8 cellular contexts compared by ENCODE assay signal in the genomic region with DNA sequence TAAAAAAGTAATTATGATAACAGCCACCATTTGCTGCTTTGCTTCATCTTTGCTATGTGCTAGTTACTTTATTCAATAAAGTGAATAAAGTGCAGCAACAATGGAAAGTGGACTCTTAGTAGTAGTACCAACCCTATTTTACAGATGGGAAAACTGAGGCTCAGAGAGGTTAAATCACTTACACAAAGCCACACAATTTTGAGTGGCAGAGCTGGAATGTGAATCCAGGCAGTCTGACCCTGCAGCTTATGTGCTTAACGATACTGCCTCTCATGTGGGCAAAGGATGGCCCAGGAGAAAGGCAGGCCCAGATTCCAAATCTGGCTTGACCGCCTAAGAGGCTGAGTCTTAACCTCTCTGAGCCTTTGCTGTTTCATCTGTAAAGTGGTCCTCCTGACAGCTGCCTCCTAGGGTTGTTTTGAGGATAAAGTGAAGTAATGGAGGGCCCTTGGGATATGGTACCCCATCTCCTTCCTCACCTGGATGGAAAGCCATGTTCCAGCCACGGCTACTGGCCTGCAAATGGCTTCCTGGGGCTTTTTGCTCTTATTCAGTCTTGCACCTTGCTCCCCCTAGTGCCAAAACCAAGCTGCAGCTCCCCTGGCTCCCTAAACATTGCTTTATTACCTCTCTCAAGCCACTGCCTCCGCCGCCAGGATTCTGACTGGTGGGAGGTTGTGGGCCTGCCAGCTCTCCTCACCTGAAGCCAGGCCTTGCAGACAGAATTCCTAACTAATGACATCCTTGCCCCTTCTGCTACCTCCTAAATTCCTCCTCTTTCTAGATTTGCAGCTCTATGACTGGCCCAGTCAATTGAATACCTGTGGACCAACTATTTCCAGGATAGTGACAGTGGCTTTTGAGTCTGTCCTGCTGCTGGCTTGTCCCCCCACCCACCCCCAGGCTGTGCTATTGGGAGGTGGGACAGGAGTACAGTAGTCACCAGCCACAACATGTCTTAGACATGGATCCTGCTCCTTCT.
A peak's percentile ranks its signal among the peaks of the same experiment; 100 is the strongest.
DNase-seq lines count a peak whose midpoint lies in the region; ATAC-seq, FAIRE-seq and TF ChIP-seq lines count a peak whose summit lies in the region.

No MANE protein-coding gene starts in this region.

- no peak overlapping the region for H2AK5ac ChIP-seq in H1 (ENCODE audit: low read depth, low read length)
- no peak overlapping the region for H2AK5ac ChIP-seq in neuronal stem cell (ENCODE audit: low read depth, low read length)

- no peak overlapping the region for H3K4me2 ChIP-seq in H1 (ENCODE audit: insufficient read depth in 1 of 2, low read depth in 2 of 2, low read length in 2 of 2)
- no peak overlapping the region for H3K4me2 ChIP-seq in neuronal stem cell (ENCODE audit: insufficient read depth, low read length, poor library complexity, severe bottlenecking)

- no peak overlapping the region for H4K5ac ChIP-seq in H1 (ENCODE audit: insufficient read length, low read depth, low read length)

- H3K14ac ChIP-seq in H1 (ENCODE audit: insufficient read length) (no peak overlapping the region), neuronal stem cell (ENCODE audit: low read length) (no peak overlapping the region)

- H3K4me3 ChIP-seq in H1 (ENCODE audit: extremely low read depth in 1 of 4, insufficient read depth in 2 of 4, low read depth in 3 of 4, low read length in 4 of 4) (no peak overlapping the region; a peak in 1 of 8 replicates), neuronal stem cell (ENCODE audit: low read length in 2 of 2) (no peak overlapping the region)

- no peak for TF ChIP-seq POLR2A in H1 (IDR thresholded peaks at IDR 0.05; ENCODE audit: control extremely low read depth in 1 of 2, low read depth in 2 of 2, low read length in 2 of 2)

- H4K20me1 ChIP-seq in H1 (replicated peaks in 1 of 2; ENCODE audit: control insufficient read depth in 1 of 2, insufficient read depth in 2 of 2, low read length in 2 of 2) = no peaks in the 10 kb centered on the region

- H3K4ac ChIP-seq in H1 (replicated peaks; ENCODE audit: insufficient read length, low read depth, low read length) (no peak overlapping the region), neuronal stem cell (ENCODE audit: low read length) (no peak overlapping the region)

- H3K23ac ChIP-seq in H1 (ENCODE audit: insufficient read length) (no peak overlapping the region), neuronal stem cell (ENCODE audit: low read depth, low read length, poor library complexity) (no peak overlapping the region)

- H4K91ac ChIP-seq in H1 (replicated peaks; ENCODE audit: insufficient read length, low read length) = no peak overlapping the region
- H4K91ac ChIP-seq in neuronal stem cell (ENCODE audit: low read depth, low read length, poor library complexity) = no peak overlapping the region

- H2BK15ac ChIP-seq in H1 (ENCODE audit: low read length) = no peak overlapping the region
- H2BK15ac ChIP-seq in neuronal stem cell (ENCODE audit: low read length) = no peak overlapping the region

- peaks cover 17% of the 10 kb centered on the region for H3K4me1 Mint-ChIP-seq in CD14-positive monocyte
- H3K4me1 Mint-ChIP-seq in activated CD8-positive, alpha-beta T cell treated with anti-CD3 and anti-CD28 coated beads, Interleukin-2, amount 10 ng/mL, durations not matched to agents 7 days and 5 days (ENCODE audit: low read depth) = peaks cover 55% of the 10 kb centered on the region

- H3K36me3 ChIP-seq in H1 (ENCODE audit: control insufficient read depth in 2 of 4, insufficient read depth in 4 of 4, low read length in 3 of 4) (no peaks in the 10 kb centered on the region), neuronal stem cell (replicated peaks in 1 of 2; ENCODE audit: control insufficient read depth in 2 of 2, insufficient read depth in 2 of 2, low read length in 2 of 2) (no peaks in the 10 kb centered on the region)

- no peak overlapping the region for H3K4me3 Mint-ChIP-seq in CD14-positive monocyte
- H3K4me3 Mint-ChIP-seq in activated CD8-positive, alpha-beta T cell treated with anti-CD3 and anti-CD28 coated beads, Interleukin-2, amount 10 ng/mL, durations not matched to agents 7 days and 5 days = no peak overlapping the region

- H2AFZ ChIP-seq in H1 (ENCODE audit: low read length) (peak overlapping the region; percentile 65; the same call in 1 of the 2 replicates), neuronal stem cell (ENCODE audit: low read length) (peak overlapping the region; percentile 29)

- no peaks in the 10 kb centered on the region for H3K27me3 Mint-ChIP-seq in CD14-positive monocyte (ENCODE audit: low read depth in 3 of 3)
- no peaks in the 10 kb centered on the region for H3K27me3 Mint-ChIP-seq in activated CD8-positive, alpha-beta T cell treated with anti-CD3 and anti-CD28 coated beads, Interleukin-2, amount 10 ng/mL, durations not matched to agents 7 days and 5 days (ENCODE audit: low read depth)

- peaks cover 1 to 13% (median 8%) of the 10 kb centered on the region in 4 experiments; a peak in 4 of 7 replicates for H3K4me1 ChIP-seq in H1 (replicated peaks in 1 of 4; ENCODE audit: control insufficient read depth in 3 of 4, insufficient read depth in 4 of 4, low read length in 3 of 4)
- peaks cover 22 to 35% of the 10 kb centered on the region in 2 donors for H3K4me1 ChIP-seq in neuronal stem cell (ENCODE audit: control insufficient read depth in 2 of 2, insufficient read depth in 1 of 2, low read depth in 1 of 2, low read length in 2 of 2)

- WGBS in H1 (ENCODE audit: extremely low coverage in 1 of 2, insufficient coverage in 1 of 2, insufficient read length in 1 of 2, insufficient replicate concordance in 2 of 2, low coverage in 1 of 2, low lambda C conversion rate in 2 of 2, missing lambda C conversion rate in 1 of 2), 2 experiments = 61% methylated on average over 5 of the region's 5 CpGs; no CpG with 5 or more reads in 1 of the 2 experiments
- no CpG with 5 or more reads among the region's 5 CpGs for WGBS in neuronal stem cell (ENCODE audit: extremely low coverage in 2 of 2, insufficient read length in 2 of 2, insufficient replicate concordance in 1 of 2), 2 donors

- H3K27me3 ChIP-seq in H1 (replicated peaks in 1 of 4; ENCODE audit: control insufficient read depth in 3 of 4, extremely low read depth in 1 of 4, insufficient read depth in 3 of 4, low read length in 3 of 4) (no peaks in the 10 kb centered on the region; a peak in 1 of 7 replicates), neuronal stem cell (ENCODE audit: control insufficient read depth in 3 of 3, insufficient read depth in 3 of 3, low read depth in 1 of 3, low read length in 3 of 3) (no peaks in the 10 kb centered on the region)

- POLR2A ChIA-PET in activated CD8-positive, alpha-beta T cell treated with anti-CD3 and anti-CD28 coated beads, Interleukin-2, amount 10 ng/mL, durations not matched to agents 7 days and 5 days (lab: Charles Lee) = interaction anchor here (0.6 to 3.3 kb wide), 6 partner anchors 30 to 993 kb away, joined by 3 to 43 read pairs (median 4); a partner anchor contains a TSS
- POLR2A ChIA-PET in H1 (lab: Charles Lee; ENCODE audit: partially characterized antibody) = interaction anchor here (1.0 to 1.7 kb wide), 4 partner anchors 17 to 271 kb away, joined by 3 to 5 read pairs (median 4); a partner anchor contains a TSS

- no peak for TF ChIP-seq EP300 in H1 (IDR thresholded peaks at IDR 0.05; ENCODE audit: borderline replicate concordance in 1 of 2, low read depth in 2 of 2, low read length in 2 of 2)

- H3K9ac ChIP-seq in H1 (replicated peaks in 1 of 4; ENCODE audit: extremely low read depth in 1 of 4, low read depth in 3 of 4, low read length in 3 of 4) = no peak overlapping the region
- no peak overlapping the region for H3K9ac ChIP-seq in neuronal stem cell (ENCODE audit: low read depth, low read length, poor library complexity)

- no peak overlapping the region for H2BK120ac ChIP-seq in H1 (replicated peaks; ENCODE audit: low read depth, low read length)
- H2BK120ac ChIP-seq in neuronal stem cell (ENCODE audit: low read depth, low read length) = no peak overlapping the region

- no peak overlapping the region for H3K56ac ChIP-seq in H1 (replicated peaks; ENCODE audit: insufficient read length, low read depth, low read length)

- H2BK20ac ChIP-seq in H1 (ENCODE audit: low read length) = no peak overlapping the region

- 0 out of 2 replicates have a peak overlapping the region, but pooled peaks have one; percentile 6 for H2BK12ac ChIP-seq in H1 (ENCODE audit: low read depth, low read length)
- no peak overlapping the region for H2BK12ac ChIP-seq in neuronal stem cell (ENCODE audit: low read length)

- H3K9me3 Mint-ChIP-seq in CD14-positive monocyte = peaks cover 0 to 2% (median 0%) of the 10 kb centered on the region in 7 donors
- H3K9me3 Mint-ChIP-seq in activated CD8-positive, alpha-beta T cell treated with anti-CD3 and anti-CD28 coated beads, Interleukin-2, amount 10 ng/mL, durations not matched to agents 7 days and 5 days (ENCODE audit: insufficient read depth) = no peaks in the 10 kb centered on the region

- no peaks in the 10 kb centered on the region for H3K79me1 ChIP-seq in H1 (ENCODE audit: low read depth, low read length)
- H3K79me1 ChIP-seq in neuronal stem cell (ENCODE audit: low read depth, low read length) = no peaks in the 10 kb centered on the region

- peak; percentile 80 to 89 for TF ChIP-seq RAD21 in H1 (IDR thresholded peaks at IDR 0.05 in 1 of 2, conservative IDR thresholded peaks at IDR 0.05 in 1 of 2; ENCODE audit: low read depth in 2 of 2, low read length in 2 of 2)

- intact Hi-C loops in CD14-positive monocyte (cut with micrococcal nuclease) = loop anchor here (2.0 to 5.0 kb wide), 3 partner anchors 85 to 270 kb away; a partner anchor contains a TSS

- H3K23me2 ChIP-seq in H1 (ENCODE audit: low read depth, low read length) = no peaks in the 10 kb centered on the region

- H2BK5ac ChIP-seq in H1 (ENCODE audit: low read depth, low read length) (no peak overlapping the region), neuronal stem cell (ENCODE audit: low read length) (no peak overlapping the region)

- H3K27ac ChIP-seq in H1 (ENCODE audit: low read depth, low read length) = no peak overlapping the region
- no peak overlapping the region for H3K27ac ChIP-seq in neuronal stem cell (replicated peaks; ENCODE audit: low read length)

- H3K18ac ChIP-seq in H1 (ENCODE audit: extremely low read depth, low read length) (no peak overlapping the region), neuronal stem cell (ENCODE audit: low read length) (no peak overlapping the region)

- CTCF ChIA-PET in activated CD8-positive, alpha-beta T cell treated with anti-CD3 and anti-CD28 coated beads, Interleukin-2, amount 10 ng/mL, durations not matched to agents 7 days and 5 days (lab: Charles Lee) = interaction anchor here (0.6 to 9.9 kb wide), 45 partner anchors 8 to 1609 kb away, joined by 3 to 182 read pairs (median 4); a partner anchor contains a TSS
- CTCF ChIA-PET in H1 (lab: Charles Lee; ENCODE audit: partially characterized antibody) = interaction anchor here (0.6 to 11.7 kb wide), 46 partner anchors 9 to 596 kb away, joined by 3 to 193 read pairs (median 4); a partner anchor contains a TSS

- H3K36me3 Mint-ChIP-seq in CD14-positive monocyte = no peaks in the 10 kb centered on the region
- peaks cover 3% of the 10 kb centered on the region for H3K36me3 Mint-ChIP-seq in activated CD8-positive, alpha-beta T cell treated with anti-CD3 and anti-CD28 coated beads, Interleukin-2, amount 10 ng/mL, durations not matched to agents 7 days and 5 days (ENCODE audit: low read depth)

- H3K79me2 ChIP-seq in H1 (ENCODE audit: control insufficient read depth in 1 of 2, insufficient read depth in 2 of 2, low read length in 2 of 2) = no peaks in the 10 kb centered on the region

- H4K8ac ChIP-seq in H1 (ENCODE audit: extremely low read depth, insufficient read depth, low read length) (no peak overlapping the region), neuronal stem cell (ENCODE audit: low read depth, low read length) (no peak overlapping the region)

- FAIRE-seq in H1 (lab: Jason Lieb, UNC) (peak; percentile 42), urothelium cell line (lab: Jason Lieb, UNC) (no peak)

- peak; percentile 59 for DNase-seq in CD14-positive monocyte (ENCODE audit: low spot score)
- DNase-seq in GOT3 (lab: John Stamatoyannopoulos, UW) = peak; percentile 2
- DNase-seq in NCI-H774 (lab: John Stamatoyannopoulos, UW) = peak; percentile 75
- DNase-seq in activated CD8-positive, alpha-beta T cell treated with anti-CD3 and anti-CD28 coated beads, Interleukin-2, amount 10 ng/mL, durations not matched to agents 7 days and 5 days = peak; percentile 79
- DNase-seq in H1 (ENCODE audit: low read depth in 1 of 2, low spot score in 2 of 2) = peak; percentile 79 to 81
- DNase-seq in neuronal stem cell (ENCODE audit: low spot score) = peak; percentile 44
- peak; percentile 43 for DNase-seq in urothelium cell line (ENCODE audit: low spot score)
- DNase-seq in globus pallidus (ENCODE audit: low spot score) = no peak

- TF ChIP-seq CTCF in CD14-positive monocyte (IDR thresholded peaks at IDR 0.05) = peak; percentile 79
- TF ChIP-seq CTCF in H1 (IDR thresholded peaks at IDR 0.05; ENCODE audit: control extremely low read depth in 1 of 3, insufficient read depth in 1 of 3, low read depth in 1 of 3, low read length in 3 of 3) = peak; percentile 73 to 89 (median 87)

- peak; percentile 71 for ATAC-seq in activated CD8-positive, alpha-beta T cell treated with anti-CD3 and anti-CD28 coated beads, Interleukin-2, amount 10 ng/mL, durations not matched to agents 7 days and 5 days

- no peaks in the 10 kb centered on the region for H3K9me3 ChIP-seq in H1 (ENCODE audit: insufficient read depth in 2 of 2, low read depth in 1 of 2, low read length in 1 of 2)
- H3K9me3 ChIP-seq in neuronal stem cell (replicated peaks in 1 of 2; ENCODE audit: control insufficient read depth in 2 of 2, insufficient read depth in 1 of 2, low read depth in 1 of 2, low read length in 2 of 2) = no peaks in the 10 kb centered on the region

- peak overlapping the region in 1 of 7 donors; percentile 41 for H3K27ac Mint-ChIP-seq in CD14-positive monocyte
- H3K27ac Mint-ChIP-seq in activated CD8-positive, alpha-beta T cell treated with anti-CD3 and anti-CD28 coated beads, Interleukin-2, amount 10 ng/mL, durations not matched to agents 7 days and 5 days = peak overlapping the region; percentile 39
